In genomic region chr16:58755989-58756649, GRCh38 we compare ENCODE assay signal across 8 cellular contexts. TPM values are rescaled to one million over a fixed set of nuclear protein-coding genes. Genes with fewer than 3 reads are reported as not detected.
DNase-seq lines count a peak whose midpoint lies in the region; ATAC-seq, FAIRE-seq and TF ChIP-seq lines count a peak whose summit lies in the region.

No MANE protein-coding gene starts in this region.

- H3K79me2 ChIP-seq in endothelial cell of umbilical vein (ENCODE audit: control insufficient read depth, insufficient read depth, low read length): no peaks in the 10 kb centered on the region

- peaks cover 0 to 9% (median 4%) of the 10 kb centered on the region in 4 donors for H3K4me1 Mint-ChIP-seq in CD4-positive, CD25-positive, alpha-beta regulatory T cell

- H3K4me1 ChIP-seq in CD4-positive, CD25-positive, alpha-beta regulatory T cell (ENCODE audit: control insufficient read depth, insufficient read depth, low read length, poor library complexity, severe bottlenecking): peaks cover 5% of the 10 kb centered on the region
- peaks cover 8% of the 10 kb centered on the region for H3K4me1 ChIP-seq in endothelial cell of umbilical vein (ENCODE audit: control insufficient read depth, extremely low read depth, insufficient read depth, low read length)

- H3K27ac ChIP-seq in CD4-positive, CD25-positive, alpha-beta regulatory T cell (ENCODE audit: insufficient read depth, low read length, poor library complexity, severe bottlenecking): no peak overlapping the region
- peak overlapping the region; percentile 15 for H3K27ac ChIP-seq in endothelial cell of umbilical vein (ENCODE audit: insufficient read depth, low read depth, low read length)

- peak; percentile 89 to 90 for ATAC-seq in CD4-positive, CD25-positive, alpha-beta regulatory T cell (ENCODE audit: low read depth in 2 of 2)
- ATAC-seq in GM19351 (IDR thresholded peaks at IDR 0.05; ENCODE audit: unreplicated experiment): peak; percentile 100
- ATAC-seq in HG03442 (IDR thresholded peaks at IDR 0.05; ENCODE audit: unreplicated experiment): peak; percentile 94

- FAIRE-seq in endothelial cell of umbilical vein (lab: Jason Lieb, UNC): peak; percentile 80

- no peaks in the 10 kb centered on the region for H3K36me3 Mint-ChIP-seq in CD4-positive, CD25-positive, alpha-beta regulatory T cell

- no peak for TF ChIP-seq POLR2A in endothelial cell of umbilical vein (IDR thresholded peaks at IDR 0.05; ENCODE audit: low read depth, low read length)

- dilution Hi-C loops in endothelial cell of umbilical vein (cut with MboI; ENCODE audit: extremely low pct_ligation_motif_present, low sequenced_read_pairs): no loop called here

- H3K27ac Mint-ChIP-seq in CD4-positive, CD25-positive, alpha-beta regulatory T cell: peak overlapping the region in 2 of 3 donors; percentile 52 to 88

- H2AFZ ChIP-seq in endothelial cell of umbilical vein (ENCODE audit: low read depth, low read length): peak overlapping the region; percentile 50

- POLR2A ChIA-PET in endothelial cell of umbilical vein (lab: Charles Lee): interaction anchor here (0.5 to 0.8 kb wide), 2 partner anchors 71 to 407 kb away, joined by 3 read pairs; partner anchors contain the start of gene SLC38A7

- H3K36me3 ChIP-seq in CD4-positive, CD25-positive, alpha-beta regulatory T cell (ENCODE audit: control insufficient read depth, insufficient read depth, low read length): no peaks in the 10 kb centered on the region
- H3K36me3 ChIP-seq in endothelial cell of umbilical vein (ENCODE audit: control insufficient read depth in 2 of 2, extremely low read depth in 1 of 2, insufficient read depth in 2 of 2, low read length in 2 of 2): no peaks in the 10 kb centered on the region

- H3K9me1 ChIP-seq in endothelial cell of umbilical vein (replicated peaks; ENCODE audit: control insufficient read depth, extremely low read depth, insufficient read depth, low read length): no peaks in the 10 kb centered on the region

- H4K20me1 ChIP-seq in endothelial cell of umbilical vein (replicated peaks; ENCODE audit: control insufficient read depth, extremely low read depth, insufficient read depth, low read length): no peaks in the 10 kb centered on the region

- peak overlapping the region; percentile 33 for H3K4me2 ChIP-seq in endothelial cell of umbilical vein (ENCODE audit: insufficient read depth, low read length)

- BruUV-seq in endothelial cell of umbilical vein (replicated peaks; lab: Mats Ljungman, UMichigan): no TSS peak

- no peaks in the 10 kb centered on the region for H3K9me3 Mint-ChIP-seq in CD4-positive, CD25-positive, alpha-beta regulatory T cell

- H3K27me3 Mint-ChIP-seq in CD4-positive, CD25-positive, alpha-beta regulatory T cell: peaks cover 13% of the 10 kb centered on the region

- peak overlapping the region in 2 of 4 donors; percentile 42 to 73 for H3K4me3 Mint-ChIP-seq in CD4-positive, CD25-positive, alpha-beta regulatory T cell

- H3K27me3 ChIP-seq in CD4-positive, CD25-positive, alpha-beta regulatory T cell (ENCODE audit: control insufficient read depth, insufficient read depth, low read length): no peaks in the 10 kb centered on the region
- H3K27me3 ChIP-seq in endothelial cell of umbilical vein (ENCODE audit: control insufficient read depth in 2 of 2, insufficient read depth in 2 of 2, low read length in 2 of 2): no peaks in the 10 kb centered on the region

- intact Hi-C loops in endothelial cell of umbilical vein (cut with micrococcal nuclease): loop anchor here (1.0 to 5.0 kb wide), 7 partner anchors 22 to 419 kb away; partner anchors contain the start of genes GOT2 and SLC38A7

- peak; percentile 58 to 87 (median 73) for DNase-seq in CD4-positive, CD25-positive, alpha-beta regulatory T cell
- DNase-seq in NCI-H82 treated with DMSO at 0.1 percent for 48 hours (lab: John Stamatoyannopoulos, UW; ENCODE audit: unreplicated experiment) (peak; percentile 62), endothelial cell of umbilical vein (ENCODE audit: low read depth, low spot score) (peak; percentile 82), mucosa of gallbladder (ENCODE audit: low spot score) (peak; percentile 70)
- peak; percentile 44 to 58 for DNase-seq in activated CD8-positive, alpha-beta memory T cell treated with anti-CD3 and anti-CD28 coated beads for 4 hours (ENCODE audit: low read depth in 2 of 2)
- DNase-seq in stimulated activated CD8-positive, alpha-beta memory T cell treated with anti-CD3 and anti-CD28 coated beads, Interleukin-7, amount 100 ng/mL, for 48 hours (ENCODE audit: extremely low read depth in 1 of 2, low read depth in 1 of 2): peak; percentile 46 to 58

- no peaks in the 10 kb centered on the region for H3K9me3 ChIP-seq in CD4-positive, CD25-positive, alpha-beta regulatory T cell (ENCODE audit: control insufficient read depth in 2 of 2, low read length in 2 of 2)
- H3K9me3 ChIP-seq in endothelial cell of umbilical vein (replicated peaks; ENCODE audit: control insufficient read depth, insufficient read depth, low read length): no peaks in the 10 kb centered on the region

- peak; percentile 68 to 73 for TF ChIP-seq CTCF in endothelial cell of umbilical vein (IDR thresholded peaks at IDR 0.05; ENCODE audit: extremely low read depth in 1 of 2, insufficient read depth in 1 of 2, low read depth in 1 of 2, low read length in 2 of 2)

- CTCF ChIA-PET in endothelial cell of umbilical vein (lab: Charles Lee): interaction anchor here (0.5 to 3.2 kb wide), 80 partner anchors 8 to 784 kb away, joined by 3 to 73 read pairs (median 4); partner anchors contain the start of genes CNOT1, GINS3, GOT2 and NDRG4

- H3K9ac ChIP-seq in endothelial cell of umbilical vein (replicated peaks; ENCODE audit: extremely low read depth, insufficient read depth, low read length): peak overlapping the region; percentile 5

- peak overlapping the region; percentile 12 for H3K4me3 ChIP-seq in CD4-positive, CD25-positive, alpha-beta regulatory T cell (ENCODE audit: low read depth, low read length)
- no peak overlapping the region for H3K4me3 ChIP-seq in endothelial cell of umbilical vein (replicated peaks in 1 of 3; ENCODE audit: insufficient read depth in 1 of 3, low read depth in 1 of 3, low read length in 3 of 3)

TF ChIP-seq in endothelial cell of umbilical vein, 7 proteins besides CTCF, POLR2A, EP300 and RAD21:
- TF ChIP-seq EZH2 (IDR thresholded peaks at IDR 0.05; ENCODE audit: borderline replicate concordance, low read depth, low read length, severe bottlenecking): no peak
- TF ChIP-seq FOS (IDR thresholded peaks at IDR 0.05; ENCODE audit: borderline replicate concordance, insufficient read depth, low read length): no peak

RNA-seq across cellular contexts. Expression of gene GOT2, which starts 22.0 kb away (rescaled TPM):
- 28.7 TPM for total RNA-seq in CD4-positive, CD25-positive, alpha-beta regulatory T cell
- 10 to 100 TPM; 78.7 to 97.5 (median 92.0) TPM for polyA plus RNA-seq in CD4-positive, CD25-positive, alpha-beta regulatory T cell
- total RNA-seq in endothelial cell of umbilical vein (120 and 127 TPM in 2 replicates), mucosa of gallbladder (69.7 TPM)
- polyA plus RNA-seq in endothelial cell of umbilical vein: 42.5 and 53.4 TPM in 2 replicates
- 85.2 and 98.1 TPM in 2 replicates for polyA plus RNA-seq in endothelial cell of umbilical vein (2011; cell fraction: cytosol; rRNA removed)
- 92.6 and 98.9 TPM in 2 replicates for polyA plus RNA-seq in endothelial cell of umbilical vein (2011; cell fraction: nucleus; rRNA removed)
- polyA plus RNA-seq in endothelial cell of umbilical vein (2012): 142 and 169 TPM in 2 replicates
- 63.1 and 71.7 TPM in 2 replicates for polyA minus RNA-seq in endothelial cell of umbilical vein
- 114 TPM for polyA minus RNA-seq in endothelial cell of umbilical vein (2011; cell fraction: cytosol; rRNA and poly(A)+ RNA removed)
- polyA minus RNA-seq in endothelial cell of umbilical vein (2011; cell fraction: nucleus; rRNA and poly(A)+ RNA removed): 26.4 and 38.7 TPM in 2 replicates
